ENCODE assay signal across 19 cellular contexts in genomic region chr1:199857516-199857915, GRCh38.
DNase-seq lines count a peak whose midpoint lies in the region; ATAC-seq, FAIRE-seq and TF ChIP-seq lines count a peak whose summit lies in the region.
"Had no signal": no experiment of that assay in that cellular context is flagged by ENCODE, and none has a peak within 500 bp of the region (broad histone marks: within the 10 kb centered on the region; RNA-seq: fewer than 3 reads in every experiment).

No MANE protein-coding gene starts in this region.

- H3K4me3 Mint-ChIP-seq in H9: no peak overlapping the region
- H3K4me3 Mint-ChIP-seq: IgD-negative memory B cell had no signal

- H2BK20ac ChIP-seq in H9 (ENCODE audit: low read depth, low read length, poor library complexity, severe bottlenecking): no peak overlapping the region

- H2BK15ac ChIP-seq in H9 (ENCODE audit: low read depth, low read length): no peak overlapping the region

- BruUV-seq in HepG2 (replicated peaks; lab: Mats Ljungman, UMichigan) (no TSS peak), mammary epithelial cell (replicated peaks; lab: Mats Ljungman, UMichigan) (no TSS peak)

- CTCF ChIA-PET in HepG2 (lab: Yijun Ruan, JAX; ENCODE audit: low intra/inter-chr PET ratio, low total read pairs): no interaction called here
- CTCF ChIA-PET in mammary epithelial cell (lab: Charles Lee; ENCODE audit: low non-redundant PET): no interaction called here

- H3K4me2 ChIP-seq in HepG2 (ENCODE audit: low read depth, low read length): no peak overlapping the region
- H3K4me2 ChIP-seq in mammary epithelial cell (ENCODE audit: insufficient read depth, low read depth, low read length): peak overlapping the region; percentile 20
- H3K4me2 ChIP-seq in H9 (ENCODE audit: insufficient read depth, insufficient read length, low read length): no peak overlapping the region

- H3K4me1 ChIP-seq in right lobe of liver (no peaks in the 10 kb centered on the region), HepG2 (ENCODE audit: insufficient read depth, low read length) (no peaks in the 10 kb centered on the region), mammary epithelial cell (ENCODE audit: insufficient read depth, low read length) (peaks cover 45% of the 10 kb centered on the region), neutrophil (ENCODE audit: control insufficient read depth in 1 of 2, insufficient read depth in 1 of 2, low read depth in 1 of 2, low read length in 1 of 2) (peaks cover 48 to 56% of the 10 kb centered on the region in 2 experiments), H9 (ENCODE audit: insufficient read depth, low read length) (peaks cover 2% of the 10 kb centered on the region; the same call in 1 of the 2 replicates)

- peaks cover 10 to 14% of the 10 kb centered on the region in 2 experiments for H3K4me1 Mint-ChIP-seq in H9

- dilution Hi-C loops in mammary epithelial cell (cut with HindIII; ENCODE audit: low sequenced_read_pairs): no loop called here

- no peaks in the 10 kb centered on the region for H3K9me3 Mint-ChIP-seq in H9
- H3K9me3 Mint-ChIP-seq: IgD-negative memory B cell had no signal

- DNase-seq in right lobe of liver (no peak), HepG2 (ENCODE audit: low spot score) (no peak), mammary epithelial cell (no peak), GM20000 (ENCODE audit: low spot score) (no peak), H9 (no peak), NCI-H1694 treated with DMSO at 0.1 percent for 48 hours (lab: John Stamatoyannopoulos, UW) (no peak), NCI-H526 treated with DMSO at 0.1 percent for 48 hours (lab: John Stamatoyannopoulos, UW) (no peak)
- DNase-seq: DMS 273 treated with DMSO at 0.1 percent for 48 hours; GOT3; NCI-H1105 treated with DMSO at 0.1 percent for 48 hours; NCI-H187; NCI-H345; NCI-H69; NK-92 treated with Interleukin-12 subunit alpha and Interleukin-12 subunit beta, amount 100 ng/mL, for 24 hours; RPMI8226 had no signal

- TF ChIP-seq CTCF in right lobe of liver (IDR thresholded peaks at IDR 0.05) (no peak), HepG2 (CRISPR knock-in tag; IDR thresholded peaks at IDR 0.05) (no peak), mammary epithelial cell (conservative IDR thresholded peaks at IDR 0.05 in 1 of 2, IDR thresholded peaks at IDR 0.05 in 1 of 2; ENCODE audit: extremely low read depth in 1 of 2, insufficient read depth in 1 of 2, low read depth in 1 of 2, low read length in 2 of 2) (no peak), neutrophil (IDR thresholded peaks at IDR 0.05) (no peak), GM20000 (IDR thresholded peaks at IDR 0.05; ENCODE audit: extremely low read depth, missing control alignments) (no peak), H9 (conservative IDR thresholded peaks at IDR 0.05) (no peak)

- in situ Hi-C loops in HepG2 (cut with HindIII; ENCODE audit: extremely low pct_ligation_motif_present, low pct_unique_long_range_greater_than_20kb): no loop called here
- in situ Hi-C loops in mammary epithelial cell (cut with MboI; ENCODE audit: low sequenced_read_pairs in 2 of 2): no loop called here

- no peak overlapping the region for H2BK5ac ChIP-seq in H9 (ENCODE audit: insufficient read length, low read length)

- H3K27ac ChIP-seq in right lobe of liver (peak overlapping the region in 2 of 3 donors; percentile 1 to 17), HepG2 (ENCODE audit: extremely low read length, insufficient read depth, low read length) (no peak overlapping the region), mammary epithelial cell (ENCODE audit: insufficient read depth, low read depth, low read length) (peak overlapping the region; percentile 79), neutrophil (peak overlapping the region; percentile 92), H9 (ENCODE audit: insufficient read length, low read depth, low read length) (no peak overlapping the region)
- H3K27ac ChIP-seq: C4-2B had no signal

- no peak for FAIRE-seq in HepG2 (lab: Jason Lieb, UNC)
- FAIRE-seq: GM12878 had no signal

- H3K18ac ChIP-seq in H9 (ENCODE audit: insufficient read length, low read depth, low read length): no peak overlapping the region

- H4K20me1 ChIP-seq in HepG2 (ENCODE audit: insufficient read depth, low read length) (no peaks in the 10 kb centered on the region), mammary epithelial cell (ENCODE audit: insufficient read depth, low read length) (no peaks in the 10 kb centered on the region), H9 (ENCODE audit: control insufficient read depth, insufficient read depth, insufficient read length) (no peaks in the 10 kb centered on the region)

- WGBS in right lobe of liver (ENCODE audit: insufficient coverage, low coverage, low lambda C conversion rate, missing lambda C conversion rate): 100% methylated on average over 1 of the region's 1 CpG
- 8% methylated on average over 1 of the region's 1 CpG for WGBS in HepG2 (ENCODE audit: low lambda C conversion rate)
- 100% methylated on average over 1 of the region's 1 CpG for WGBS in mammary epithelial cell (ENCODE audit: low coverage, missing lambda C conversion rate)
- no CpG with 5 or more reads among the region's 1 CpG for WGBS in H9 (ENCODE audit: extremely low coverage, insufficient read length, low lambda C conversion rate)

- POLR2A ChIA-PET in HepG2 (lab: Yijun Ruan, JAX): no interaction called here

- no peak overlapping the region for H4K91ac ChIP-seq in H9 (ENCODE audit: insufficient read length, low read depth, low read length)

- no peak overlapping the region for H4K8ac ChIP-seq in H9 (replicated peaks; ENCODE audit: insufficient read length, low read depth, low read length)

- no peaks in the 10 kb centered on the region for H3K79me2 ChIP-seq in HepG2 (ENCODE audit: insufficient read depth, low read length)
- no peaks in the 10 kb centered on the region for H3K79me2 ChIP-seq in mammary epithelial cell (ENCODE audit: insufficient read depth, low read length)
- H3K79me2 ChIP-seq in H9 (ENCODE audit: insufficient read depth, low read length): no peaks in the 10 kb centered on the region; the same call in 1 of the 2 replicates

- H2BK120ac ChIP-seq in H9 (ENCODE audit: low read depth, low read length, poor library complexity, severe bottlenecking): no peak overlapping the region

- no peaks in the 10 kb centered on the region for H3K36me3 ChIP-seq in right lobe of liver
- no peaks in the 10 kb centered on the region for H3K36me3 ChIP-seq in HepG2 (replicated peaks in 1 of 2; ENCODE audit: control insufficient read depth in 1 of 2, insufficient read depth in 2 of 2, low read length in 2 of 2)
- no peaks in the 10 kb centered on the region for H3K36me3 ChIP-seq in mammary epithelial cell (ENCODE audit: insufficient read depth, low read length)
- H3K36me3 ChIP-seq in neutrophil: no peaks in the 10 kb centered on the region

- no peak overlapping the region for H2AK5ac ChIP-seq in H9 (ENCODE audit: insufficient read length, low read length)

- TF ChIP-seq RAD21 in HepG2 (CRISPR knock-in tag; IDR thresholded peaks at IDR 0.05): no peak

- H3T11ph ChIP-seq in H9 (ENCODE audit: low read length): no peak overlapping the region

- H3K4me3 ChIP-seq in right lobe of liver (no peak overlapping the region), HepG2 (replicated peaks in 1 of 3; ENCODE audit: insufficient read depth in 1 of 3, low read depth in 2 of 3, low read length in 3 of 3) (no peak overlapping the region), mammary epithelial cell (replicated peaks in 1 of 3; ENCODE audit: insufficient read depth in 1 of 3, low read depth in 2 of 3, low read length in 3 of 3) (no peak overlapping the region), neutrophil (ENCODE audit: low read depth in 1 of 2, low read length in 1 of 2) (peak overlapping the region; percentile 23 to 30)
- H3K4me3 ChIP-seq: GM12878 had no signal

- H3K27me3 ChIP-seq in right lobe of liver (no peaks in the 10 kb centered on the region), HepG2 (ENCODE audit: control insufficient read depth in 1 of 2, insufficient read depth in 2 of 2, low read length in 2 of 2) (no peaks in the 10 kb centered on the region), mammary epithelial cell (ENCODE audit: insufficient read depth, low read length) (no peaks in the 10 kb centered on the region), neutrophil (no peaks in the 10 kb centered on the region), H9 (ENCODE audit: insufficient read depth, low read length) (no peaks in the 10 kb centered on the region)

- H3K23me2 ChIP-seq in H9 (ENCODE audit: insufficient read length, low read depth, low read length, poor library complexity, severe bottlenecking): no peaks in the 10 kb centered on the region

- H3K79me1 ChIP-seq in H9 (ENCODE audit: insufficient read depth, low read depth, low read length, poor library complexity, severe bottlenecking): no peaks in the 10 kb centered on the region

- H3K27ac Mint-ChIP-seq in H9: no peak overlapping the region
- H3K27ac Mint-ChIP-seq: IgD-negative memory B cell had no signal

- H3K23ac ChIP-seq in H9 (ENCODE audit: insufficient read length, low read depth, low read length): no peak overlapping the region

- ATAC-seq in right lobe of liver: no peak
- ATAC-seq in HepG2: no peak
- ATAC-seq: GM12878 had no signal

- H3K9me3 ChIP-seq in right lobe of liver: no peaks in the 10 kb centered on the region
- H3K9me3 ChIP-seq in HepG2 (ENCODE audit: low read length): no peaks in the 10 kb centered on the region
- no peaks in the 10 kb centered on the region for H3K9me3 ChIP-seq in mammary epithelial cell (replicated peaks; ENCODE audit: insufficient read depth, low read length)
- no peaks in the 10 kb centered on the region for H3K9me3 ChIP-seq in neutrophil
- H3K9me3 ChIP-seq in H9 (ENCODE audit: control insufficient read depth, low read depth, low read length): no peaks in the 10 kb centered on the region

- H3K4ac ChIP-seq in H9 (ENCODE audit: low read depth, low read length): no peak overlapping the region

- H3K56ac ChIP-seq in H9 (ENCODE audit: insufficient read length, low read depth, low read length): no peak overlapping the region

- H2BK12ac ChIP-seq in H9 (ENCODE audit: insufficient read length, low read depth, low read length): no peak overlapping the region

- H2AFZ ChIP-seq in HepG2 (ENCODE audit: low read length) (no peak overlapping the region), mammary epithelial cell (ENCODE audit: low read depth, low read length) (no peak overlapping the region), H9 (ENCODE audit: low read length) (no peak overlapping the region)

- H4K5ac ChIP-seq in H9 (ENCODE audit: insufficient read length, low read depth, low read length): no peak overlapping the region

- intact Hi-C loops in right lobe of liver (cut with DNase I): no loop called here
- intact Hi-C loops in HepG2 (cut with micrococcal nuclease; ENCODE audit: unreplicated experiment): no loop called here
- intact Hi-C loops in mammary epithelial cell (cut with micrococcal nuclease): loop anchor here (10.0 kb wide), 1 partner anchor 173 kb away; no protein-coding TSS in a partner anchor

- no peaks in the 10 kb centered on the region for H3K36me3 Mint-ChIP-seq in H9 (ENCODE audit: insufficient read depth in 1 of 3, low read depth in 3 of 3)

- H3K9ac ChIP-seq in HepG2 (ENCODE audit: insufficient read depth, low read depth, low read length): no peak overlapping the region
- no peak overlapping the region for H3K9ac ChIP-seq in mammary epithelial cell (ENCODE audit: insufficient read depth, low read length)
- H3K9ac ChIP-seq in H9 (ENCODE audit: extremely low read depth, insufficient read length, low read length): no peak overlapping the region

- H3K27me3 Mint-ChIP-seq in H9 (ENCODE audit: low read depth): no peaks in the 10 kb centered on the region

- no peak for TF ChIP-seq EP300 in HepG2 (IDR thresholded peaks at IDR 0.05; ENCODE audit: low read depth in 2 of 2, low read length in 2 of 2)
- no peak for TF ChIP-seq EP300 in HepG2 (CRISPR knock-in tag; IDR thresholded peaks at IDR 0.05; ENCODE audit: borderline replicate concordance)

- no peak overlapping the region for H3K14ac ChIP-seq in H9 (ENCODE audit: insufficient read depth, low read length)

- TF ChIP-seq POLR2A in right lobe of liver (IDR thresholded peaks at IDR 0.05) (no peak), HepG2 (IDR thresholded peaks at IDR 0.05; ENCODE audit: insufficient read depth in 1 of 2, low read depth in 2 of 2, low read length in 2 of 2) (no peak)

Comparison
In these comparisons a context has a peak if more than half of its experiments do, and no peak if none do; other contexts are left out.
1. H3K27ac ChIP-seq: peak in right lobe of liver (2 of 3), mammary epithelial cell (single experiment) and neutrophil (single experiment); none in HepG2 (single experiment) and H9 (single experiment).
2. H3K4me3 ChIP-seq: peak in neutrophil (2 of 2); none in right lobe of liver (0 of 3), HepG2 (0 of 3) and mammary epithelial cell (0 of 3).